1 cellular context compared by ENCODE assay signal in the genomic region with DNA sequence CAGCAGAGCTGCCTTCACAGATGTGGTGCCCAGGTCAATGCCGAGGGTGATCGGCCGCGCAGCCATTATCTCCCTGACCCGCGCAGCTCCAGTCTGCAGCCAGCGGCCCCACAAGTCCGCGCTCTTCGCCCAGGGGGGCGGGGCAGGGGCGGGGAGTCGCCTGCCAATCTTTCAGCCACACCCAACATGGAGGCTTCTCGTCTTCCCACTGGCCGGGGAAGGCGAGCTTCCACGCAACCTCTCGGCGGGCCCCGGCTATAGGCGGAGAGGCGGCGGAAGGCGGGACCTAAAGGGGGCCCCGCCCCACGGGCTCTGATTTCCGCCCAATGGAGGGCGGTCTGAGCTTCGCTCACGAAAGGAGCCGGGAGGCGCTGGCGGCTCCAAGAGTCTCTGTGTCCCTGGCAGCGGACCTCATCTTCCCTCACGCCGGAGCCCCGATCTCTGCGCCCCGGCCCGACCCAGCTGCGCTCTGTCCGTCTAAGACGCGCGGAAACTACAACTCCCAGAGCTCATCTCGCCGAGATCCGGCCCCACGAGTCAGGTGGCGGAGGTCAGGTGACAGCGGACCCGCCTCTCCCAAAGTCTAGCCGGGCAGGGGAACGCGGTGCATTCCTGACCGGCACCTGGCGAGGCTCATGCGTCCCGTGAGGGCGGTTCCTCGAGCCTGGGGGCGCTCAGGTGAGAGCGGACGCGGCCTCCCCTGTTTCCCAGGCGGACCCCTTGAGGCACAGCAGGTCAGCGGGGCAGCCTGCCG.
TF ChIP-seq lines count a peak whose summit lies in the region.

A gene (plus strand): TSS at position 607 of the 754 bp plus-strand sequence. CDS start 3,447 bp downstream, outside the sequence.
A gene with protein sequence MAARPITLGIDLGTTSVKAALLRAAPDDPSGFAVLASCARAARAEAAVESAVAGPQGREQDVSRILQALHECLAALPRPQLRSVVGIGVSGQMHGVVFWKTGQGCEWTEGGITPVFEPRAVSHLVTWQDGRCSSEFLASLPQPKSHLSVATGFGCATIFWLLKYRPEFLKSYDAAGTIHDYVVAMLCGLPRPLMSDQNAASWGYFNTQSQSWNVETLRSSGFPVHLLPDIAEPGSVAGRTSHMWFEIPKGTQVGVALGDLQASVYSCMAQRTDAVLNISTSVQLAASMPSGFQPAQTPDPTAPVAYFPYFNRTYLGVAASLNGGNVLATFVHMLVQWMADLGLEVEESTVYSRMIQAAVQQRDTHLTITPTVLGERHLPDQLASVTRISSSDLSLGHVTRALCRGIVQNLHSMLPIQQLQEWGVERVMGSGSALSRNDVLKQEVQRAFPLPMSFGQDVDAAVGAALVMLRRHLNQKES (minus strand): TSS at position 97 of the 754 bp plus-strand sequence. CDS start 31 bp downstream, at position 66.

TF ChIP-seq in H1, 55 proteins besides CTCF, POLR2A, EP300 and RAD21 (continues in another document):
- no peak; the same call in 1 of the 2 replicates for TF ChIP-seq KDM5A (IDR thresholded peaks at IDR 0.05; ENCODE audit: low read length)
- TF ChIP-seq BCL11A (IDR thresholded peaks at IDR 0.05; ENCODE audit: low read depth in 2 of 2, low read length in 2 of 2) = no peak
- TF ChIP-seq SUZ12 (IDR thresholded peaks at IDR 0.05; ENCODE audit: low read length) = no peak
- peak; percentile 28 for TF ChIP-seq CREB1 (IDR thresholded peaks at IDR 0.05)
- TF ChIP-seq YY1 (IDR thresholded peaks at IDR 0.05; ENCODE audit: low read depth, low read length) = peak; percentile 78; the same call in 1 of the 2 replicates
- TF ChIP-seq POLR2AphosphoS5 (IDR thresholded peaks at IDR 0.05; ENCODE audit: low read depth, low read length) = peak; percentile 80; the same call in 1 of the 2 replicates
- TF ChIP-seq CBX5 (IDR thresholded peaks at IDR 0.05; ENCODE audit: low read depth, low read length) = no peak
- peak; percentile 98 for TF ChIP-seq SP4 (IDR thresholded peaks at IDR 0.05; ENCODE audit: low read length)
- peak; percentile 70 for TF ChIP-seq TBP (IDR thresholded peaks at IDR 0.05; ENCODE audit: low read depth, low read length)
- 0 out of 2 replicates have a peak, but pooled peaks have one; percentile 76 for TF ChIP-seq TCF12 (IDR thresholded peaks at IDR 0.05; ENCODE audit: low read depth, low read length)
- no peak for TF ChIP-seq CHD2 (IDR thresholded peaks at IDR 0.05; ENCODE audit: low read length)
- peak; percentile 77; the same call in 1 of the 2 replicates for TF ChIP-seq PHF8 (conservative IDR thresholded peaks at IDR 0.05; ENCODE audit: low read depth, low read length)
- TF ChIP-seq, protein P1, sequence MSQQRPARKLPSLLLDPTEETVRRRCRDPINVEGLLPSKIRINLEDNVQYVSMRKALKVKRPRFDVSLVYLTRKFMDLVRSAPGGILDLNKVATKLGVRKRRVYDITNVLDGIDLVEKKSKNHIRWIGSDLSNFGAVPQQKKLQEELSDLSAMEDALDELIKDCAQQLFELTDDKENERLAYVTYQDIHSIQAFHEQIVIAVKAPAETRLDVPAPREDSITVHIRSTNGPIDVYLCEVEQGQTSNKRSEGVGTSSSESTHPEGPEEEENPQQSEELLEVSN (IDR thresholded peaks at IDR 0.05) = peak; percentile 75
- TF ChIP-seq SP1 (IDR thresholded peaks at IDR 0.05; ENCODE audit: low read depth, low read length) = peak; percentile 38
- TF ChIP-seq SP2 (IDR thresholded peaks at IDR 0.05; ENCODE audit: low read length) = peak; percentile 16; the same call in 1 of the 2 replicates
- TF ChIP-seq, protein P2, sequence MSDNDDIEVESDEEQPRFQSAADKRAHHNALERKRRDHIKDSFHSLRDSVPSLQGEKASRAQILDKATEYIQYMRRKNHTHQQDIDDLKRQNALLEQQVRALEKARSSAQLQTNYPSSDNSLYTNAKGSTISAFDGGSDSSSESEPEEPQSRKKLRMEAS (IDR thresholded peaks at IDR 0.05) = peak; percentile 91
- no peak for TF ChIP-seq RNF2 (IDR thresholded peaks at IDR 0.05; ENCODE audit: borderline replicate concordance, low read depth, low read length, missing control alignments, poor library complexity, severe bottlenecking)
- TF ChIP-seq TEAD4 (IDR thresholded peaks at IDR 0.05; ENCODE audit: low read depth, low read length) = peak; percentile 82
- TF ChIP-seq, protein P3, sequence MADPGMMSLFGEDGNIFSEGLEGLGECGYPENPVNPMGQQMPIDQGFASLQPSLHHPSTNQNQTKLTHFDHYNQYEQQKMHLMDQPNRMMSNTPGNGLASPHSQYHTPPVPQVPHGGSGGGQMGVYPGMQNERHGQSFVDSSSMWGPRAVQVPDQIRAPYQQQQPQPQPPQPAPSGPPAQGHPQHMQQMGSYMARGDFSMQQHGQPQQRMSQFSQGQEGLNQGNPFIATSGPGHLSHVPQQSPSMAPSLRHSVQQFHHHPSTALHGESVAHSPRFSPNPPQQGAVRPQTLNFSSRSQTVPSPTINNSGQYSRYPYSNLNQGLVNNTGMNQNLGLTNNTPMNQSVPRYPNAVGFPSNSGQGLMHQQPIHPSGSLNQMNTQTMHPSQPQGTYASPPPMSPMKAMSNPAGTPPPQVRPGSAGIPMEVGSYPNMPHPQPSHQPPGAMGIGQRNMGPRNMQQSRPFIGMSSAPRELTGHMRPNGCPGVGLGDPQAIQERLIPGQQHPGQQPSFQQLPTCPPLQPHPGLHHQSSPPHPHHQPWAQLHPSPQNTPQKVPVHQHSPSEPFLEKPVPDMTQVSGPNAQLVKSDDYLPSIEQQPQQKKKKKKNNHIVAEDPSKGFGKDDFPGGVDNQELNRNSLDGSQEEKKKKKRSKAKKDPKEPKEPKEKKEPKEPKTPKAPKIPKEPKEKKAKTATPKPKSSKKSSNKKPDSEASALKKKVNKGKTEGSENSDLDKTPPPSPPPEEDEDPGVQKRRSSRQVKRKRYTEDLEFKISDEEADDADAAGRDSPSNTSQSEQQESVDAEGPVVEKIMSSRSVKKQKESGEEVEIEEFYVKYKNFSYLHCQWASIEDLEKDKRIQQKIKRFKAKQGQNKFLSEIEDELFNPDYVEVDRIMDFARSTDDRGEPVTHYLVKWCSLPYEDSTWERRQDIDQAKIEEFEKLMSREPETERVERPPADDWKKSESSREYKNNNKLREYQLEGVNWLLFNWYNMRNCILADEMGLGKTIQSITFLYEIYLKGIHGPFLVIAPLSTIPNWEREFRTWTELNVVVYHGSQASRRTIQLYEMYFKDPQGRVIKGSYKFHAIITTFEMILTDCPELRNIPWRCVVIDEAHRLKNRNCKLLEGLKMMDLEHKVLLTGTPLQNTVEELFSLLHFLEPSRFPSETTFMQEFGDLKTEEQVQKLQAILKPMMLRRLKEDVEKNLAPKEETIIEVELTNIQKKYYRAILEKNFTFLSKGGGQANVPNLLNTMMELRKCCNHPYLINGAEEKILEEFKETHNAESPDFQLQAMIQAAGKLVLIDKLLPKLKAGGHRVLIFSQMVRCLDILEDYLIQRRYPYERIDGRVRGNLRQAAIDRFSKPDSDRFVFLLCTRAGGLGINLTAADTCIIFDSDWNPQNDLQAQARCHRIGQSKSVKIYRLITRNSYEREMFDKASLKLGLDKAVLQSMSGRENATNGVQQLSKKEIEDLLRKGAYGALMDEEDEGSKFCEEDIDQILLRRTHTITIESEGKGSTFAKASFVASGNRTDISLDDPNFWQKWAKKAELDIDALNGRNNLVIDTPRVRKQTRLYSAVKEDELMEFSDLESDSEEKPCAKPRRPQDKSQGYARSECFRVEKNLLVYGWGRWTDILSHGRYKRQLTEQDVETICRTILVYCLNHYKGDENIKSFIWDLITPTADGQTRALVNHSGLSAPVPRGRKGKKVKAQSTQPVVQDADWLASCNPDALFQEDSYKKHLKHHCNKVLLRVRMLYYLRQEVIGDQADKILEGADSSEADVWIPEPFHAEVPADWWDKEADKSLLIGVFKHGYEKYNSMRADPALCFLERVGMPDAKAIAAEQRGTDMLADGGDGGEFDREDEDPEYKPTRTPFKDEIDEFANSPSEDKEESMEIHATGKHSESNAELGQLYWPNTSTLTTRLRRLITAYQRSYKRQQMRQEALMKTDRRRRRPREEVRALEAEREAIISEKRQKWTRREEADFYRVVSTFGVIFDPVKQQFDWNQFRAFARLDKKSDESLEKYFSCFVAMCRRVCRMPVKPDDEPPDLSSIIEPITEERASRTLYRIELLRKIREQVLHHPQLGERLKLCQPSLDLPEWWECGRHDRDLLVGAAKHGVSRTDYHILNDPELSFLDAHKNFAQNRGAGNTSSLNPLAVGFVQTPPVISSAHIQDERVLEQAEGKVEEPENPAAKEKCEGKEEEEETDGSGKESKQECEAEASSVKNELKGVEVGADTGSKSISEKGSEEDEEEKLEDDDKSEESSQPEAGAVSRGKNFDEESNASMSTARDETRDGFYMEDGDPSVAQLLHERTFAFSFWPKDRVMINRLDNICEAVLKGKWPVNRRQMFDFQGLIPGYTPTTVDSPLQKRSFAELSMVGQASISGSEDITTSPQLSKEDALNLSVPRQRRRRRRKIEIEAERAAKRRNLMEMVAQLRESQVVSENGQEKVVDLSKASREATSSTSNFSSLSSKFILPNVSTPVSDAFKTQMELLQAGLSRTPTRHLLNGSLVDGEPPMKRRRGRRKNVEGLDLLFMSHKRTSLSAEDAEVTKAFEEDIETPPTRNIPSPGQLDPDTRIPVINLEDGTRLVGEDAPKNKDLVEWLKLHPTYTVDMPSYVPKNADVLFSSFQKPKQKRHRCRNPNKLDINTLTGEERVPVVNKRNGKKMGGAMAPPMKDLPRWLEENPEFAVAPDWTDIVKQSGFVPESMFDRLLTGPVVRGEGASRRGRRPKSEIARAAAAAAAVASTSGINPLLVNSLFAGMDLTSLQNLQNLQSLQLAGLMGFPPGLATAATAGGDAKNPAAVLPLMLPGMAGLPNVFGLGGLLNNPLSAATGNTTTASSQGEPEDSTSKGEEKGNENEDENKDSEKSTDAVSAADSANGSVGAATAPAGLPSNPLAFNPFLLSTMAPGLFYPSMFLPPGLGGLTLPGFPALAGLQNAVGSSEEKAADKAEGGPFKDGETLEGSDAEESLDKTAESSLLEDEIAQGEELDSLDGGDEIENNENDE (IDR thresholded peaks at IDR 0.05; ENCODE audit: insufficient replicate concordance, low read length) = no peak
- peak; percentile 27; the same call in 1 of the 2 replicates for TF ChIP-seq GABPA (IDR thresholded peaks at IDR 0.05; ENCODE audit: borderline replicate concordance, insufficient read depth, low read length)
- peak; percentile 97 for TF ChIP-seq KDM4A (IDR thresholded peaks at IDR 0.05; ENCODE audit: low read depth, low read length, severe bottlenecking)
- TF ChIP-seq RXRA (IDR thresholded peaks at IDR 0.05; ENCODE audit: insufficient read depth, low read depth, low read length) = no peak
- no peak for TF ChIP-seq SRF (IDR thresholded peaks at IDR 0.05; ENCODE audit: low read depth, low read length)
- TF ChIP-seq HDAC2 (IDR thresholded peaks at IDR 0.05; ENCODE audit: borderline replicate concordance in 1 of 2, low read depth in 2 of 2, low read length in 2 of 2) = 0 out of 4 replicates have a peak, but pooled peaks of 1 of the 2 experiments have one; percentile 15
- no peak for TF ChIP-seq EZH2 (IDR thresholded peaks at IDR 0.05; ENCODE audit: low read depth, low read length, severe bottlenecking)
- peak; percentile 33 for TF ChIP-seq NRF1 (IDR thresholded peaks at IDR 0.05; ENCODE audit: low read depth, low read length)
- no peak for TF ChIP-seq CHD1 (IDR thresholded peaks at IDR 0.05; ENCODE audit: low read depth, low read length)
- peak; percentile 69 for TF ChIP-seq SIX5 (IDR thresholded peaks at IDR 0.05; ENCODE audit: low read depth, low read length)
- TF ChIP-seq KDM1A (IDR thresholded peaks at IDR 0.05; ENCODE audit: borderline replicate concordance, low read length) = no peak
- no peak for TF ChIP-seq HDAC6 (IDR thresholded peaks at IDR 0.05; ENCODE audit: low read depth, low read length)
- TF ChIP-seq, protein P4, sequence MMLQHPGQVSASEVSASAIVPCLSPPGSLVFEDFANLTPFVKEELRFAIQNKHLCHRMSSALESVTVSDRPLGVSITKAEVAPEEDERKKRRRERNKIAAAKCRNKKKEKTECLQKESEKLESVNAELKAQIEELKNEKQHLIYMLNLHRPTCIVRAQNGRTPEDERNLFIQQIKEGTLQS (IDR thresholded peaks at IDR 0.05; ENCODE audit: insufficient read depth, low read depth, low read length) = peak; percentile 99
- TF ChIP-seq BRCA1 (IDR thresholded peaks at IDR 0.05; ENCODE audit: low read depth, low read length) = no peak
- no peak for TF ChIP-seq BACH1 (IDR thresholded peaks at IDR 0.05; ENCODE audit: low read length)
- no peak for TF ChIP-seq MAFK (IDR thresholded peaks at IDR 0.05; ENCODE audit: low read depth, low read length)
- TF ChIP-seq ASH2L (IDR thresholded peaks at IDR 0.05; ENCODE audit: low read length) = peak; percentile 27
- no peak for TF ChIP-seq CBX8 (IDR thresholded peaks at IDR 0.05; ENCODE audit: borderline replicate concordance, low read depth, low read length)
- no peak for TF ChIP-seq CTBP2 (IDR thresholded peaks at IDR 0.05; ENCODE audit: borderline replicate concordance, insufficient read depth, insufficient read length, low read length)
- TF ChIP-seq RFX5 (IDR thresholded peaks at IDR 0.05; ENCODE audit: borderline replicate concordance, low read depth, low read length) = no peak
- peak; percentile 81 for TF ChIP-seq TAF1 (IDR thresholded peaks at IDR 0.05; ENCODE audit: low read depth, low read length)
- TF ChIP-seq POU5F1 (IDR thresholded peaks at IDR 0.05; ENCODE audit: low read depth, low read length) = no peak
- TF ChIP-seq EGR1 (IDR thresholded peaks at IDR 0.05; ENCODE audit: borderline replicate concordance, low read depth, low read length) = no peak
- peak; percentile 65 for TF ChIP-seq SAP30 (IDR thresholded peaks at IDR 0.05; ENCODE audit: insufficient read depth, insufficient replicate concordance, low read length)
- no peak for TF ChIP-seq RBBP5 (IDR thresholded peaks at IDR 0.05; ENCODE audit: borderline replicate concordance, low read depth, low read length)
- TF ChIP-seq, protein P5, sequence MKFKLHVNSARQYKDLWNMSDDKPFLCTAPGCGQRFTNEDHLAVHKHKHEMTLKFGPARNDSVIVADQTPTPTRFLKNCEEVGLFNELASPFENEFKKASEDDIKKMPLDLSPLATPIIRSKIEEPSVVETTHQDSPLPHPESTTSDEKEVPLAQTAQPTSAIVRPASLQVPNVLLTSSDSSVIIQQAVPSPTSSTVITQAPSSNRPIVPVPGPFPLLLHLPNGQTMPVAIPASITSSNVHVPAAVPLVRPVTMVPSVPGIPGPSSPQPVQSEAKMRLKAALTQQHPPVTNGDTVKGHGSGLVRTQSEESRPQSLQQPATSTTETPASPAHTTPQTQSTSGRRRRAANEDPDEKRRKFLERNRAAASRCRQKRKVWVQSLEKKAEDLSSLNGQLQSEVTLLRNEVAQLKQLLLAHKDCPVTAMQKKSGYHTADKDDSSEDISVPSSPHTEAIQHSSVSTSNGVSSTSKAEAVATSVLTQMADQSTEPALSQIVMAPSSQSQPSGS (IDR thresholded peaks at IDR 0.05; ENCODE audit: low read length) = no peak
- no peak for TF ChIP-seq JUND (IDR thresholded peaks at IDR 0.05; ENCODE audit: low read length)
- TF ChIP-seq TAF7 (optimal IDR thresholded peaks at IDR 0.05; ENCODE audit: borderline replicate concordance, low read depth, low read length) = peak; percentile 68
- 0 out of 2 replicates have a peak, but pooled peaks have one; percentile 19 for TF ChIP-seq GTF2F1 (IDR thresholded peaks at IDR 0.05; ENCODE audit: borderline replicate concordance, low read depth, low read length)
- TF ChIP-seq, protein P6, sequence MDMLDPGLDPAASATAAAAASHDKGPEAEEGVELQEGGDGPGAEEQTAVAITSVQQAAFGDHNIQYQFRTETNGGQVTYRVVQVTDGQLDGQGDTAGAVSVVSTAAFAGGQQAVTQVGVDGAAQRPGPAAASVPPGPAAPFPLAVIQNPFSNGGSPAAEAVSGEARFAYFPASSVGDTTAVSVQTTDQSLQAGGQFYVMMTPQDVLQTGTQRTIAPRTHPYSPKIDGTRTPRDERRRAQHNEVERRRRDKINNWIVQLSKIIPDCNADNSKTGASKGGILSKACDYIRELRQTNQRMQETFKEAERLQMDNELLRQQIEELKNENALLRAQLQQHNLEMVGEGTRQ (IDR thresholded peaks at IDR 0.05; ENCODE audit: low read length) = peak; percentile 99
- TF ChIP-seq SIRT6 (IDR thresholded peaks at IDR 0.05; ENCODE audit: low read length) = no peak
